ENCODE assay signal across 18 cellular contexts in genomic region chr3:97949743-97950142, GRCh38. TPM values are rescaled to one million over a fixed set of nuclear protein-coding genes. Genes with fewer than 3 reads are reported as not detected.
DNase-seq lines count a peak whose midpoint lies in the region; ATAC-seq and TF ChIP-seq lines count a peak whose summit lies in the region.
"Had no signal": no experiment of that assay in that cellular context is flagged by ENCODE, and none has a peak within 500 bp of the region (broad histone marks: within the 10 kb centered on the region; RNA-seq: fewer than 3 reads in every experiment).

No MANE protein-coding gene starts in this region.

- H3K9me3 Mint-ChIP-seq in activated naive CD4-positive, alpha-beta T cell treated with anti-CD3 and anti-CD28 coated beads, Interleukin-2, amount 10 ng/mL, durations not matched to agents 7 days and 5 days, result no peaks in the 10 kb centered on the region
- H3K9me3 Mint-ChIP-seq: CD4-positive, alpha-beta T cell; GM23338; HFFc6 had no signal

- peaks cover 82% of the 10 kb centered on the region for H3K36me3 ChIP-seq in WERI-Rb-1
- peaks cover 87% of the 10 kb centered on the region for H3K36me3 ChIP-seq in BE2C
- H3K36me3 ChIP-seq in upper lobe of right lung, result peaks cover 78% of the 10 kb centered on the region

- no peak for DNase-seq in activated naive CD4-positive, alpha-beta T cell treated with anti-CD3 and anti-CD28 coated beads, Interleukin-2, amount 10 ng/mL, durations not matched to agents 7 days and 5 days
- DNase-seq in activated naive CD4-positive, alpha-beta T cell (lab: John Stamatoyannopoulos, UW), result no peak
- DNase-seq in NCI-H524 treated with DMSO at 0.1 percent for 48 hours (lab: John Stamatoyannopoulos, UW), result peak; percentile 100
- DNase-seq in WERI-Rb-1, result peak; percentile 83
- no peak for DNase-seq in BE2C
- no peak for DNase-seq in upper lobe of right lung
- DNase-seq: CD4-positive, alpha-beta T cell; HFFc6; KBM-7; NCI-H1105 treated with DMSO at 0.1 percent for 48 hours; NCI-H146; NCI-H2029 treated with DMSO at 0.1 percent for 48 hours had no signal

- peak overlapping the region; percentile 66 for H3K27ac Mint-ChIP-seq in activated naive CD4-positive, alpha-beta T cell treated with anti-CD3 and anti-CD28 coated beads, Interleukin-2, amount 10 ng/mL, durations not matched to agents 7 days and 5 days
- H3K27ac Mint-ChIP-seq: CD4-positive, alpha-beta T cell; GM23338; HFFc6 had no signal

- H3K4me3 ChIP-seq in WERI-Rb-1 (ENCODE audit: low read depth, low read length) (no peak overlapping the region), BE2C (ENCODE audit: low read depth, low read length) (no peak overlapping the region), upper lobe of right lung (no peak overlapping the region)
- H3K4me3 ChIP-seq: BLaER1, GM23338, HAP-1 had no signal

- H3K4me3 Mint-ChIP-seq in activated naive CD4-positive, alpha-beta T cell treated with anti-CD3 and anti-CD28 coated beads, Interleukin-2, amount 10 ng/mL, durations not matched to agents 7 days and 5 days, result no peak overlapping the region
- H3K4me3 Mint-ChIP-seq: CD4-positive, alpha-beta T cell; GM23338; HFFc6 had no signal

- intact Hi-C loops in upper lobe of right lung (cut with DNase I), result no loop called here

- no peaks in the 10 kb centered on the region for H3K27me3 Mint-ChIP-seq in activated naive CD4-positive, alpha-beta T cell treated with anti-CD3 and anti-CD28 coated beads, Interleukin-2, amount 10 ng/mL, durations not matched to agents 7 days and 5 days
- H3K27me3 Mint-ChIP-seq: CD4-positive, alpha-beta T cell had no signal

- H3K9me3 ChIP-seq in WERI-Rb-1 (ENCODE audit: severe bottlenecking) (no peaks in the 10 kb centered on the region), BE2C (no peaks in the 10 kb centered on the region), upper lobe of right lung (no peaks in the 10 kb centered on the region)
- H3K9me3 ChIP-seq: BLaER1, HAP-1 had no signal

- CTCF ChIA-PET in activated naive CD4-positive, alpha-beta T cell treated with anti-CD3 and anti-CD28 coated beads, Interleukin-2, amount 10 ng/mL, durations not matched to agents 7 days and 5 days (lab: Charles Lee), result interaction anchor here (0.6 to 1.5 kb wide), 6 partner anchors 17 to 157 kb away, joined by 3 to 5 read pairs (median 3); no protein-coding TSS in a partner anchor

- TF ChIP-seq CTCF in WERI-Rb-1 (IDR thresholded peaks at IDR 0.05; ENCODE audit: low read depth, low read length) (peak; percentile 7; the same call in 1 of the 2 replicates), BE2C (IDR thresholded peaks at IDR 0.05; ENCODE audit: low read depth, low read length) (no peak), upper lobe of right lung (IDR thresholded peaks at IDR 0.05) (no peak)

- H3K27me3 ChIP-seq in WERI-Rb-1 (ENCODE audit: insufficient read depth, low read depth, severe bottlenecking) (no peaks in the 10 kb centered on the region), BE2C (no peaks in the 10 kb centered on the region), upper lobe of right lung (no peaks in the 10 kb centered on the region)
- H3K27me3 ChIP-seq: BLaER1 had no signal

- ATAC-seq in GM19035 (IDR thresholded peaks at IDR 0.05; ENCODE audit: unreplicated experiment), result no peak
- ATAC-seq in GM19452 (IDR thresholded peaks at IDR 0.05; ENCODE audit: unreplicated experiment), result no peak
- no peak for ATAC-seq in upper lobe of right lung
- ATAC-seq: GM23338, SK-N-SH treated with all-trans-retinoic acid at 6 μM for 48 hours had no signal

- H3K36me3 Mint-ChIP-seq in activated naive CD4-positive, alpha-beta T cell treated with anti-CD3 and anti-CD28 coated beads, Interleukin-2, amount 10 ng/mL, durations not matched to agents 7 days and 5 days, result peaks cover 75% of the 10 kb centered on the region

- H3K4me1 Mint-ChIP-seq in activated naive CD4-positive, alpha-beta T cell treated with anti-CD3 and anti-CD28 coated beads, Interleukin-2, amount 10 ng/mL, durations not matched to agents 7 days and 5 days, result no peaks in the 10 kb centered on the region

- H3K27ac ChIP-seq in WERI-Rb-1 (peak overlapping the region; percentile 50), upper lobe of right lung (no peak overlapping the region)
- H3K27ac ChIP-seq: BLaER1 had no signal

- H3K4me1 ChIP-seq in BE2C (peaks cover 13% of the 10 kb centered on the region), upper lobe of right lung (no peaks in the 10 kb centered on the region)
- H3K4me1 ChIP-seq: BLaER1, HAP-1 had no signal

RNA-seq across cellular contexts. Expression of gene RIOX2, which starts 22.5 kb away (rescaled TPM):
- polyA plus RNA-seq in BE2C (2012; ENCODE audit: insufficient read depth, insufficient read length, low read depth), result 68.2 TPM
- total RNA-seq in upper lobe of right lung, result 20.5 TPM

Comparison
In these comparisons a context has a peak if more than half of its experiments do, and no peak if none do; other contexts are left out.
1. DNase-seq: peak in NCI-H524 treated with DMSO at 0.1 percent for 48 hours (single experiment) and WERI-Rb-1 (single experiment); none in activated naive CD4-positive, alpha-beta T cell treated with anti-CD3 and anti-CD28 coated beads, Interleukin-2, amount 10 ng/mL, durations not matched to agents 7 days and 5 days (single experiment), activated naive CD4-positive, alpha-beta T cell (0 of 4), BE2C (single experiment) and upper lobe of right lung (single experiment).